23 cellular contexts compared by ENCODE assay signal in the genomic region with DNA sequence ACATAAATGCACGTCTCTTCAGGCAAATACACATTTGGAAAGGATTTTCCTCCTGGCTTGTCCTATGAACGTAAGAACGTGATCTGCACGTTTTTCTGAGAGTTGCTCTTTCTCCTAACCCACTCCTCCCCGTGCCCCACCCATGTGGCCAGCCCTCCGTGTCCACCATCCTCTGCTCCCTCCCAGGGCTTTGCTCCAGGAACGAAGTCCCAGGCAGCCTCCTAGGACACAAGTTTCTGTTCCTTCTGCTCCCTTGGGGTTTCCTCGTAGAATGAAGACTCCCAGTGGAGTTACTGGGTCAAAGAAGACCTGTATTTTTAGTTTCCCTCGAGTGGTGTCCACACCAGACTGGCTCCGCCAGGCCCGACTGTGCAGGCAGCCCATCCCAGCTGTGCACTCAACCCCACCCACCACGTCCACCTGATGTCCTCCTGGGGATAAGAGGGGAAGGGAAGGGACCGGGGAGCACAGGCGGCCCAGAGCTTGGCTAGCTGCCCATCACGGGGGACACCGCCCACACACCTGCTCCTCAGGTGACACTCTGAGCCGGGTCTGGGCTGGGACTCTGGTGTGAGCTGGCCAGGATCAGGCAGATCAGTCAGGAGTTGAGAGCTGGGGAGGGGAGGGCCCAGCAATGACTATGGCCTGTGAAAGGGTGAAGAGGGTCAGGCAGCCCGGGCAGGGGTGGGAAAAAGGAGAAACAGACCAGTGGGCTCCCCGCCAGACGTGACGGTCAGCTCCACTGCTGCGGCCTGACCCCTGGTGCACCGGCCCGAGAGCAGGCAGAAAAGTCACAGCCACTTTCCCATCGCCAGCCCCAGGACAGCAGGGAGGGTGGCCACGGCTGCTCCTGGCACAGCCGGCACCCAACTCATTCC. TPM values are rescaled to one million over a fixed set of nuclear protein-coding genes. Genes with fewer than 3 reads are reported as not detected.
DNase-seq lines count a peak whose midpoint lies in the region; ATAC-seq and TF ChIP-seq lines count a peak whose summit lies in the region.
"Had no signal": no experiment of that assay in that cellular context is flagged by ENCODE, and none has a peak within 500 bp of the region (broad histone marks: within the 10 kb centered on the region; RNA-seq: fewer than 3 reads in every experiment).

No MANE protein-coding gene starts in this region.

- H3K27ac ChIP-seq in Peyer's patch (no peak overlapping the region), neural progenitor cell (no peak overlapping the region), aorta (ENCODE audit: low read depth in 1 of 2, low read length in 2 of 2) (no peak overlapping the region)
- H3K27ac ChIP-seq: heart left ventricle, prostate gland, SJSA1, WERI-Rb-1 had no signal

- H3F3A ChIP-seq in neural progenitor cell (ENCODE audit: low read depth): no peaks in the 10 kb centered on the region

- no peaks in the 10 kb centered on the region for H3K36me3 Mint-ChIP-seq in activated naive CD8-positive, alpha-beta T cell treated with anti-CD3 and anti-CD28 coated beads, Interleukin-2, amount 10 ng/mL, durations not matched to agents 7 days and 5 days
- no peaks in the 10 kb centered on the region for H3K36me3 Mint-ChIP-seq in activated naive CD8-positive, alpha-beta T cell treated with anti-CD3 and anti-CD28 coated beads, Interleukin-2, amount 50 U/mL, for 24 hours (ENCODE audit: low read depth)
- no peaks in the 10 kb centered on the region for H3K36me3 Mint-ChIP-seq in neural progenitor cell
- H3K36me3 Mint-ChIP-seq: activated naive CD4-positive, alpha-beta T cell treated with anti-CD3 and anti-CD28 coated beads, Interleukin-2, amount 50 U/mL, for 24 hours; naive thymus-derived CD4-positive, alpha-beta T cell had no signal

- H3K4me1 ChIP-seq in Peyer's patch (no peaks in the 10 kb centered on the region), neural progenitor cell (no peaks in the 10 kb centered on the region), aorta (ENCODE audit: control insufficient read depth in 1 of 2, insufficient read depth in 2 of 2, low read length in 2 of 2) (no peaks in the 10 kb centered on the region)
- H3K4me1 ChIP-seq: heart left ventricle, prostate gland, SJSA1 had no signal

- WGBS in aorta, 2 donors: 64 to 70% methylated on average over 27 of the region's 27 CpGs

- H3K4me3 Mint-ChIP-seq in activated naive CD8-positive, alpha-beta T cell treated with anti-CD3 and anti-CD28 coated beads, Interleukin-2, amount 10 ng/mL, durations not matched to agents 7 days and 5 days: no peak overlapping the region
- no peak overlapping the region for H3K4me3 Mint-ChIP-seq in activated naive CD8-positive, alpha-beta T cell treated with anti-CD3 and anti-CD28 coated beads, Interleukin-2, amount 50 U/mL, for 24 hours
- peak overlapping the region; percentile 55 for H3K4me3 Mint-ChIP-seq in neural progenitor cell
- H3K4me3 Mint-ChIP-seq: activated naive CD4-positive, alpha-beta T cell treated with anti-CD3 and anti-CD28 coated beads, Interleukin-2, amount 50 U/mL, for 24 hours; CD4-positive, alpha-beta T cell; naive thymus-derived CD4-positive, alpha-beta T cell; T-helper 17 cell had no signal

- no peak for ATAC-seq in activated naive CD8-positive, alpha-beta T cell treated with anti-CD3 and anti-CD28 coated beads, Interleukin-2, amount 10 ng/mL, durations not matched to agents 7 days and 5 days (ENCODE audit: low read depth)
- no peak for ATAC-seq in activated naive CD8-positive, alpha-beta T cell treated with anti-CD3 and anti-CD28 coated beads, Interleukin-2, amount 50 U/mL, for 24 hours
- no peak for ATAC-seq in aorta (ENCODE audit: low FRiP score)
- no peak for ATAC-seq in HG02981 (IDR thresholded peaks at IDR 0.05; ENCODE audit: unreplicated experiment)
- ATAC-seq: HCT116; heart left ventricle; naive thymus-derived CD4-positive, alpha-beta T cell; T-helper 17 cell had no signal

- H3K27me3 ChIP-seq in Peyer's patch: no peaks in the 10 kb centered on the region
- H3K27me3 ChIP-seq in neural progenitor cell: no peaks in the 10 kb centered on the region
- H3K27me3 ChIP-seq in aorta (ENCODE audit: control insufficient read depth in 1 of 2, insufficient read depth in 2 of 2, low read length in 1 of 2): no peaks in the 10 kb centered on the region
- H3K27me3 ChIP-seq: heart left ventricle, SJSA1 had no signal

- TF ChIP-seq POLR2A in Peyer's patch (IDR thresholded peaks at IDR 0.05): no peak

- POLR2A ChIA-PET in activated naive CD8-positive, alpha-beta T cell treated with anti-CD3 and anti-CD28 coated beads, Interleukin-2, amount 10 ng/mL, durations not matched to agents 7 days and 5 days (lab: Charles Lee): no interaction called here

- intact Hi-C loops in aorta (cut with DNase I): no loop called here

- H3K4me2 ChIP-seq in neural progenitor cell: no peak overlapping the region
- H3K4me2 ChIP-seq: smooth muscle cell had no signal

- TF ChIP-seq CTCF in Peyer's patch (IDR thresholded peaks at IDR 0.05) (no peak), neural progenitor cell (IDR thresholded peaks at IDR 0.05) (no peak)

- no peak overlapping the region for H3K4me3 ChIP-seq in Peyer's patch
- no peak overlapping the region for H3K4me3 ChIP-seq in neural progenitor cell
- H3K4me3 ChIP-seq in aorta (ENCODE audit: low read length in 2 of 2): no peak overlapping the region
- H3K4me3 ChIP-seq: heart left ventricle, prostate gland, SJSA1, smooth muscle cell had no signal

- no peak overlapping the region for H3K27ac Mint-ChIP-seq in activated naive CD8-positive, alpha-beta T cell treated with anti-CD3 and anti-CD28 coated beads, Interleukin-2, amount 10 ng/mL, durations not matched to agents 7 days and 5 days
- no peak overlapping the region for H3K27ac Mint-ChIP-seq in activated naive CD8-positive, alpha-beta T cell treated with anti-CD3 and anti-CD28 coated beads, Interleukin-2, amount 50 U/mL, for 24 hours
- peak overlapping the region; percentile 31 for H3K27ac Mint-ChIP-seq in neural progenitor cell
- H3K27ac Mint-ChIP-seq: activated naive CD4-positive, alpha-beta T cell treated with anti-CD3 and anti-CD28 coated beads, Interleukin-2, amount 50 U/mL, for 24 hours; CD4-positive, alpha-beta T cell; naive thymus-derived CD4-positive, alpha-beta T cell; T-helper 17 cell had no signal

- H3K9ac ChIP-seq in neural progenitor cell: no peak overlapping the region

- H3K27me3 Mint-ChIP-seq in activated naive CD8-positive, alpha-beta T cell treated with anti-CD3 and anti-CD28 coated beads, Interleukin-2, amount 10 ng/mL, durations not matched to agents 7 days and 5 days: no peaks in the 10 kb centered on the region
- H3K27me3 Mint-ChIP-seq in activated naive CD8-positive, alpha-beta T cell treated with anti-CD3 and anti-CD28 coated beads, Interleukin-2, amount 50 U/mL, for 24 hours: no peaks in the 10 kb centered on the region
- H3K27me3 Mint-ChIP-seq in neural progenitor cell (ENCODE audit: insufficient read depth, low read depth): peaks cover 6% of the 10 kb centered on the region
- H3K27me3 Mint-ChIP-seq: activated naive CD4-positive, alpha-beta T cell treated with anti-CD3 and anti-CD28 coated beads, Interleukin-2, amount 50 U/mL, for 24 hours had no signal

- no peaks in the 10 kb centered on the region for H3K9me3 Mint-ChIP-seq in activated naive CD8-positive, alpha-beta T cell treated with anti-CD3 and anti-CD28 coated beads, Interleukin-2, amount 10 ng/mL, durations not matched to agents 7 days and 5 days
- H3K9me3 Mint-ChIP-seq in activated naive CD8-positive, alpha-beta T cell treated with anti-CD3 and anti-CD28 coated beads, Interleukin-2, amount 50 U/mL, for 24 hours: peaks cover 4% of the 10 kb centered on the region
- no peaks in the 10 kb centered on the region for H3K9me3 Mint-ChIP-seq in neural progenitor cell
- H3K9me3 Mint-ChIP-seq: activated naive CD4-positive, alpha-beta T cell treated with anti-CD3 and anti-CD28 coated beads, Interleukin-2, amount 50 U/mL, for 24 hours; CD4-positive, alpha-beta T cell had no signal

- no peaks in the 10 kb centered on the region for H3K79me2 ChIP-seq in neural progenitor cell (ENCODE audit: low read depth)

- no peak overlapping the region for H2AFZ ChIP-seq in neural progenitor cell (replicated peaks)

- no peaks in the 10 kb centered on the region for H3K9me3 ChIP-seq in Peyer's patch
- H3K9me3 ChIP-seq in neural progenitor cell (ENCODE audit: low read depth): no peaks in the 10 kb centered on the region
- H3K9me3 ChIP-seq in aorta (ENCODE audit: control insufficient read depth, low read length): no peaks in the 10 kb centered on the region
- H3K9me3 ChIP-seq: heart left ventricle, prostate gland, SJSA1 had no signal

- peak; percentile 11 for DNase-seq in activated naive CD8-positive, alpha-beta T cell treated with anti-CD3 and anti-CD28 coated beads, Interleukin-2, amount 10 ng/mL, durations not matched to agents 7 days and 5 days
- DNase-seq in activated naive CD8-positive, alpha-beta T cell treated with anti-CD3 and anti-CD28 coated beads, Interleukin-2, amount 50 U/mL, for 24 hours: no peak
- peak in 2 of 3 donors; percentile 31 to 39 for DNase-seq in Peyer's patch
- no peak for DNase-seq in neural progenitor cell (ENCODE audit: low spot score)
- DNase-seq in aorta: peak; percentile 30 to 62
- no peak for DNase-seq in OCI-M1 (lab: John Stamatoyannopoulos, UW)
- DNase-seq in NCI-H1092 treated with DMSO at 0.1 percent for 48 hours (lab: John Stamatoyannopoulos, UW): no peak
- DNase-seq: activated CD4-positive, alpha-beta T cell treated with anti-CD3 and anti-CD28 coated beads, Interleukin-2, amount 50 U/mL, for 4 hours; activated T-cell treated with anti-CD3 and anti-CD28 coated beads, Interleukin-2, amount 50 U/mL, for 1 hour; CD4-positive, alpha-beta T cell; NCI-H1694 treated with DMSO at 0.1 percent for 48 hours; NCI-H524; stimulated activated CD4-positive, alpha-beta T cell treated with anti-CD3 and anti-CD28 coated beads, Interleukin-4, amount 100 ng/mL, for 4 hours; T-helper 17 cell; WERI-Rb-1 had no signal

- H3K36me3 ChIP-seq in Peyer's patch (no peaks in the 10 kb centered on the region), neural progenitor cell (no peaks in the 10 kb centered on the region), aorta (ENCODE audit: control insufficient read depth in 1 of 2, insufficient read depth in 2 of 2, low read length in 1 of 2) (no peaks in the 10 kb centered on the region)
- H3K36me3 ChIP-seq: heart left ventricle, prostate gland, SJSA1, WERI-Rb-1 had no signal

- no peaks in the 10 kb centered on the region for H4K20me1 ChIP-seq in neural progenitor cell (ENCODE audit: low read depth)

- no peaks in the 10 kb centered on the region for H3K4me1 Mint-ChIP-seq in activated naive CD8-positive, alpha-beta T cell treated with anti-CD3 and anti-CD28 coated beads, Interleukin-2, amount 10 ng/mL, durations not matched to agents 7 days and 5 days
- no peaks in the 10 kb centered on the region for H3K4me1 Mint-ChIP-seq in activated naive CD8-positive, alpha-beta T cell treated with anti-CD3 and anti-CD28 coated beads, Interleukin-2, amount 50 U/mL, for 24 hours
- H3K4me1 Mint-ChIP-seq in neural progenitor cell: peaks cover 8% of the 10 kb centered on the region
- H3K4me1 Mint-ChIP-seq: activated naive CD4-positive, alpha-beta T cell treated with anti-CD3 and anti-CD28 coated beads, Interleukin-2, amount 50 U/mL, for 24 hours; naive thymus-derived CD4-positive, alpha-beta T cell; T-helper 17 cell had no signal

RNA-seq across cellular contexts. Expression of a gene that starts 54.3 kb away (rescaled TPM):
- total RNA-seq in activated naive CD8-positive, alpha-beta T cell treated with anti-CD3 and anti-CD28 coated beads, Interleukin-2, amount 10 ng/mL, durations not matched to agents 7 days and 5 days: 10 to 100 TPM; 39.9 to 45.6 TPM
- 10 to 100 TPM; 34.3 to 87.5 (median 48.5) TPM for total RNA-seq in Peyer's patch
- total RNA-seq in neural progenitor cell (ENCODE audit: low replicate concordance): 28.1 and 31.2 TPM in 2 replicates
- 10 to 100 TPM; 27.0 to 29.4 TPM for total RNA-seq in aorta
- polyA plus RNA-seq in aorta: 10 to 100 TPM; 14.0 to 25.3 TPM

Comparison
In these comparisons a context has a peak if more than half of its experiments do, and no peak if none do; other contexts are left out.
1. DNase-seq: peak in activated naive CD8-positive, alpha-beta T cell treated with anti-CD3 and anti-CD28 coated beads, Interleukin-2, amount 10 ng/mL, durations not matched to agents 7 days and 5 days (single experiment), Peyer's patch (2 of 3) and aorta (2 of 2); none in activated naive CD8-positive, alpha-beta T cell treated with anti-CD3 and anti-CD28 coated beads, Interleukin-2, amount 50 U/mL, for 24 hours (single experiment), neural progenitor cell (single experiment), OCI-M1 (single experiment) and NCI-H1092 treated with DMSO at 0.1 percent for 48 hours (single experiment).